33 cellular contexts compared by ENCODE assay signal in the genomic region with DNA sequence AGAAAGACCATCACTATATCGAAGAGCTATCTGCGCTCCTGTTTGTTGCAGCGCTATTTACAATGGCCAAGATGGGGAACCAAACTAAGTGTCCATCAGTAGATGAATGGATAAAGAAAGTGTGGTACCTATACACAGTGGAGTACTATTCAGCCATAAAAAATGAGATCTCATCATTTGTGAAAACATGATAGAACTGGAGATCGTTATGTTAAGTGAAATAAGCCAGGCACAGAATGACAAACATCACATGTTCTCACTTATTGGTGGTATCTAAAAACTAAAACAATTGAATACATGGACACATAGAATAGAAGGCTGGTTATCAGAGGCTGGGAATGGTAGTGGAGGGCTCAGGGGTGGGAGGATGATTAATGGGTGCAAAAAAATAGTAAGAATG.
DNase-seq lines count a peak whose midpoint lies in the region; ATAC-seq, FAIRE-seq and TF ChIP-seq lines count a peak whose summit lies in the region.
"Had no signal": no experiment of that assay in that cellular context is flagged by ENCODE, and none has a peak within 500 bp of the region (broad histone marks: within the 10 kb centered on the region; RNA-seq: fewer than 3 reads in every experiment).

No MANE protein-coding gene starts in this region.

- no peak for ATAC-seq in K562
- ATAC-seq: A549; CD8-positive, alpha-beta T cell had no signal

- CTCF ChIA-PET in HEK293 (lab: Yijun Ruan, JAX) (no interaction called here), K562 (lab: Yijun Ruan, JAX; ENCODE audit: low intra/inter-chr PET ratio) (no interaction called here)

- peak; percentile 66 for FAIRE-seq in HTR-8/SVneo (lab: Jason Lieb, UNC)
- no peak for FAIRE-seq in K562 (lab: Jason Lieb, UNC)
- FAIRE-seq: A204.1, A549, D721Med had no signal

- H3K9ac ChIP-seq in K562 (ENCODE audit: insufficient read depth in 1 of 2, low read depth in 2 of 2, low read length in 2 of 2): no peak overlapping the region
- H3K9ac ChIP-seq: BLaER1; BLaER1 treated with 17β-estradiol and CSF1 and Interleukin-3, amounts not matched to agents 10 nM and 100 nM had no signal

- no peaks in the 10 kb centered on the region for H4K20me1 ChIP-seq in K562 (replicated peaks; ENCODE audit: control insufficient read depth, insufficient read depth, low read length)
- H4K20me1 ChIP-seq: BLaER1; BLaER1 treated with 17β-estradiol and CSF1 and Interleukin-3, amounts not matched to agents 10 nM and 100 nM had no signal

- no peak overlapping the region for H3K27ac ChIP-seq in HEK293 (ENCODE audit: extremely low read depth, low read depth, low read length)
- no peak overlapping the region for H3K27ac ChIP-seq in K562 (ENCODE audit: extremely low read depth, low read depth, low read length)
- H3K27ac ChIP-seq: 22Rv1; A549; BLaER1; BLaER1 treated with 17β-estradiol and CSF1 and Interleukin-3, amounts not matched to agents 10 nM and 100 nM; C4-2B had no signal

- intact Hi-C loops in K562 (cut with micrococcal nuclease): no loop called here

- H3K4me2 ChIP-seq in K562 (ENCODE audit: insufficient read depth, low read length): no peak overlapping the region
- H3K4me2 ChIP-seq: A549; BLaER1; BLaER1 treated with 17β-estradiol and CSF1 and Interleukin-3, amounts not matched to agents 10 nM and 100 nM had no signal

- no peaks in the 10 kb centered on the region for H3K9me3 ChIP-seq in HEK293 (ENCODE audit: control insufficient read depth, insufficient read depth, low read depth, low read length)
- H3K9me3 ChIP-seq in K562 (replicated peaks; ENCODE audit: control insufficient read depth, insufficient read depth, low read depth, low read length): no peaks in the 10 kb centered on the region
- H3K9me3 ChIP-seq: A549, BE2C, BLaER1, Caco-2 had no signal

- no TSS peak for BruUV-seq in K562 (replicated peaks; lab: Mats Ljungman, UMichigan)

- no peaks in the 10 kb centered on the region for H3K36me3 ChIP-seq in HEK293 (ENCODE audit: control insufficient read depth in 2 of 2, insufficient read depth in 1 of 2, low read length in 2 of 2)
- no peaks in the 10 kb centered on the region for H3K36me3 ChIP-seq in K562 (ENCODE audit: control insufficient read depth, insufficient read depth, low read length)
- H3K36me3 ChIP-seq: BE2C; BLaER1; BLaER1 treated with 17β-estradiol and CSF1 and Interleukin-3, amounts not matched to agents 10 nM and 100 nM had no signal

- no peak for TF ChIP-seq CTCF in HEK293 (tag by site-specific recombination; IDR thresholded peaks at IDR 0.05)
- no peak for TF ChIP-seq CTCF in K562 (IDR thresholded peaks at IDR 0.05 in 2 of 3, conservative IDR thresholded peaks at IDR 0.05 in 1 of 3; ENCODE audit: insufficient read depth in 2 of 3, low read depth in 1 of 3, low read length in 3 of 3)

- TF ChIP-seq RAD21 in K562 (CRISPR knock-in tag; conservative IDR thresholded peaks at IDR 0.05 in 1 of 2, IDR thresholded peaks at IDR 0.05 in 1 of 2): no peak

- no peaks in the 10 kb centered on the region for H3K9me1 ChIP-seq in K562 (ENCODE audit: control insufficient read depth, insufficient read depth, low read length)

- H3K27me3 ChIP-seq in K562 (ENCODE audit: control insufficient read depth in 2 of 2, insufficient read depth in 2 of 2, low read length in 2 of 2): no peaks in the 10 kb centered on the region
- H3K27me3 ChIP-seq: BE2C; BLaER1; BLaER1 treated with 17β-estradiol and CSF1 and Interleukin-3, amounts not matched to agents 10 nM and 100 nM had no signal

- no peak for TF ChIP-seq POLR2A in K562 (conservative IDR thresholded peaks at IDR 0.05)

- no peak for TF ChIP-seq EP300 in K562 (IDR thresholded peaks at IDR 0.05; ENCODE audit: low read length)

- no peak overlapping the region for H3K4me3 ChIP-seq in HEK293 (ENCODE audit: low read depth, low read length)
- H3K4me3 ChIP-seq in K562: no peak overlapping the region
- H3K4me3 ChIP-seq: A549; BLaER1; BLaER1 treated with 17β-estradiol and CSF1 and Interleukin-3, amounts not matched to agents 10 nM and 100 nM had no signal

- DNase-seq in HTR-8/SVneo (ENCODE audit: insufficient read length, low spot score): no peak
- DNase-seq in K562 (ENCODE audit: extremely low read depth in 1 of 4, low spot score in 3 of 4): no peak
- DNase-seq in RPMI8226: no peak
- DNase-seq in DMS153 treated with DMSO at 0.1 percent for 48 hours (lab: John Stamatoyannopoulos, UW; ENCODE audit: unreplicated experiment): no peak
- DNase-seq in iPS-NIHi11 (ENCODE audit: low spot score): no peak
- DNase-seq: 8988T; ACHN; AML-193; BE2C; C1 segment of cervical spinal cord; Caco-2; Calu3; CD4-positive, alpha-beta memory T cell; CD4-positive, alpha-beta T cell; CD4-positive, CD25-positive, alpha-beta regulatory T cell; CD8-positive, alpha-beta memory T cell; CD8-positive, alpha-beta T cell; COR-L47; DMS 273 treated with DMSO at 0.1 percent for 48 hours; DMS153; DMS53; DMS79; DMS79 treated with DMSO at 0.1 percent for 48 hours; DND-41; EL had no signal

- H2AFZ ChIP-seq in K562 (ENCODE audit: low read depth, low read length): no peak overlapping the region

- in situ Hi-C loops in K562 (cut with MboI): no loop called here

- 0% methylated on average over 4 of the region's 4 CpGs for WGBS in K562 (ENCODE audit: insufficient coverage, low coverage, missing lambda C conversion rate)

- H3K79me2 ChIP-seq in K562 (ENCODE audit: control insufficient read depth, insufficient read depth, low read length): no peaks in the 10 kb centered on the region

- H3K4me1 ChIP-seq in HEK293 (ENCODE audit: control insufficient read depth, insufficient read depth, low read length) (no peaks in the 10 kb centered on the region), K562 (replicated peaks in 1 of 2; ENCODE audit: control insufficient read depth in 2 of 2, insufficient read depth in 2 of 2, low read length in 2 of 2) (no peaks in the 10 kb centered on the region)
- H3K4me1 ChIP-seq: A549, BE2C, BLaER1, Caco-2 had no signal

- POLR2A ChIA-PET in HEK293 (lab: Yijun Ruan, JAX): no interaction called here
- POLR2A ChIA-PET in K562 (lab: Yijun Ruan, JAX): no interaction called here

TF ChIP-seq in HEK293, 187 proteins besides CTCF, POLR2A, EP300 and RAD21:
- TF ChIP-seq ZEB2 (tag by site-specific recombination; IDR thresholded peaks at IDR 0.05): no peak
- TF ChIP-seq ZNF146 (tag by site-specific recombination; IDR thresholded peaks at IDR 0.05): peak; percentile 54

TF ChIP-seq in K562, 482 proteins besides CTCF, POLR2A, EP300 and RAD21:
- TF ChIP-seq ZNF146 (CRISPR knock-in tag; IDR thresholded peaks at IDR 0.05; ENCODE audit: unreplicated experiment): peak; percentile 75
- TF ChIP-seq CCAR2 (IDR thresholded peaks at IDR 0.05; ENCODE audit: low read depth, low read length): no peak
